Comparison of ENCODE assay signal across 12 cellular contexts in genomic region chr6:56795852-56796532, GRCh38.
DNase-seq lines count a peak whose midpoint lies in the region; ATAC-seq and TF ChIP-seq lines count a peak whose summit lies in the region.
"Had no signal": no experiment of that assay in that cellular context is flagged by ENCODE, and none has a peak within 500 bp of the region (broad histone marks: within the 10 kb centered on the region; RNA-seq: fewer than 3 reads in every experiment).

No MANE protein-coding gene starts in this region.

- DNase-seq in AG10803 (ENCODE audit: low read depth): peak; percentile 51
- peak; percentile 41 for DNase-seq in LHCN-M2 (ENCODE audit: low read depth)
- peak; percentile 27 to 78 for DNase-seq in fibroblast of lung (ENCODE audit: low read depth in 2 of 2)
- DNase-seq in dedifferentiated amniotic fluid mesenchymal stem cell (ENCODE audit: extremely low spot score): no peak
- no peak for DNase-seq in testis
- no peak for DNase-seq in GM20000 (ENCODE audit: low spot score)
- DNase-seq in NCI-H128 (lab: John Stamatoyannopoulos, UW; ENCODE audit: unreplicated experiment): no peak
- DNase-seq: activated CD4-positive, alpha-beta T cell treated with anti-CD3 and anti-CD28 coated beads for 1 hour; mucosa of descending colon; MV-4-11 had no signal

- H4K20me1 ChIP-seq in fibroblast of lung (ENCODE audit: control insufficient read depth, extremely low read depth, insufficient read depth, low read length): no peaks in the 10 kb centered on the region

- no peak overlapping the region for H2AFZ ChIP-seq in fibroblast of lung (ENCODE audit: low read length)

- WGBS in testis, 2 donors: 82 to 94% methylated on average over 5 of the region's 5 CpGs

- H3K79me2 ChIP-seq in fibroblast of lung (ENCODE audit: control insufficient read depth, insufficient read depth, low read length): peaks cover 87% of the 10 kb centered on the region

- peak; percentile 37 for ATAC-seq in GM21423 (IDR thresholded peaks at IDR 0.05; ENCODE audit: unreplicated experiment)
- ATAC-seq: activated naive CD4-positive, alpha-beta T cell treated with anti-CD3 and anti-CD28 coated beads, Interleukin-2, amount 50 U/mL, for 72 hours; mucosa of descending colon had no signal

- intact Hi-C loops in testis (cut with DNase I; ENCODE audit: low total_unique reads): no loop called here

- H3K36me3 ChIP-seq in fibroblast of lung (ENCODE audit: control insufficient read depth, insufficient read depth, low read length): no peaks in the 10 kb centered on the region
- no peaks in the 10 kb centered on the region for H3K36me3 ChIP-seq in testis (ENCODE audit: low read depth, missing control alignments)

- no peaks in the 10 kb centered on the region for H3K27me3 ChIP-seq in fibroblast of lung (ENCODE audit: control insufficient read depth, insufficient read depth, low read length)
- H3K27me3 ChIP-seq in testis: no peaks in the 10 kb centered on the region

- H3K9me3 ChIP-seq in fibroblast of lung (ENCODE audit: control insufficient read depth, insufficient read depth, low read depth, low read length): no peaks in the 10 kb centered on the region
- H3K9me3 ChIP-seq in testis: no peaks in the 10 kb centered on the region
- H3K9me3 ChIP-seq: mucosa of descending colon had no signal

- no peak overlapping the region for H3K27ac ChIP-seq in fibroblast of lung (ENCODE audit: insufficient read depth, low read length)
- no peak overlapping the region for H3K27ac ChIP-seq in testis

- H3K4me2 ChIP-seq in fibroblast of lung (ENCODE audit: extremely low read depth, insufficient read depth, low read length): peak overlapping the region; percentile 13

- H3K4me3 ChIP-seq in AG10803 (ENCODE audit: low read length) (no peak overlapping the region), fibroblast of lung (replicated peaks in 1 of 4; ENCODE audit: control extremely low read depth in 1 of 4, insufficient read depth in 1 of 4, low read depth in 3 of 4, low read length in 4 of 4) (no peak overlapping the region), testis (no peak overlapping the region)
- H3K4me3 ChIP-seq: mucosa of descending colon had no signal

- H3K4me1 ChIP-seq in fibroblast of lung (ENCODE audit: control insufficient read depth, extremely low read depth, insufficient read depth, low read length) (peaks cover 9% of the 10 kb centered on the region), testis (no peaks in the 10 kb centered on the region)

- no peak for TF ChIP-seq CTCF in AG10803 (conservative IDR thresholded peaks at IDR 0.05; ENCODE audit: low read length)
- TF ChIP-seq CTCF in fibroblast of lung (conservative IDR thresholded peaks at IDR 0.05 in 1 of 2, IDR thresholded peaks at IDR 0.05 in 1 of 2; ENCODE audit: low read depth in 1 of 2, low read length in 2 of 2): no peak
- no peak for TF ChIP-seq CTCF in testis (IDR thresholded peaks at IDR 0.05)
- TF ChIP-seq CTCF in GM20000 (IDR thresholded peaks at IDR 0.05; ENCODE audit: extremely low read depth, missing control alignments): no peak

- no peak for TF ChIP-seq POLR2A in testis (IDR thresholded peaks at IDR 0.05)

- no peak overlapping the region for H3K9ac ChIP-seq in fibroblast of lung (ENCODE audit: insufficient read depth, low read length)

Comparison
In these comparisons a context has a peak if more than half of its experiments do, and no peak if none do; other contexts are left out.
1. DNase-seq: peak in AG10803 (single experiment), LHCN-M2 (single experiment) and fibroblast of lung (2 of 2); none in dedifferentiated amniotic fluid mesenchymal stem cell (single experiment), testis (single experiment), GM20000 (single experiment) and NCI-H128 (single experiment).